Comparison of ENCODE assay signal across 18 cellular contexts in genomic region chr2:53448591-53448990, GRCh38.
DNase-seq lines count a peak whose midpoint lies in the region; ATAC-seq and TF ChIP-seq lines count a peak whose summit lies in the region.
"Had no signal": no experiment of that assay in that cellular context is flagged by ENCODE, and none has a peak within 500 bp of the region (broad histone marks: within the 10 kb centered on the region; RNA-seq: fewer than 3 reads in every experiment).

No MANE protein-coding gene starts in this region.

- H3K36me3 ChIP-seq in adipocyte (ENCODE audit: control insufficient read depth, insufficient read depth, low read length, severe bottlenecking) = no peaks in the 10 kb centered on the region
- H3K36me3 ChIP-seq: Peyer's patch, SJSA1 had no signal

- H3K9me3 ChIP-seq in adipocyte (ENCODE audit: control insufficient read depth, low read length) = no peaks in the 10 kb centered on the region
- H3K9me3 ChIP-seq: Peyer's patch, SJSA1 had no signal

- POLR2A ChIA-PET in HEK293T (lab: Yijun Ruan, JAX) = no interaction called here

- DNase-seq in GM04504 (ENCODE audit: low read depth) (peak; percentile 47), adipocyte (ENCODE audit: low read depth) (peak; percentile 72), fibroblast of pulmonary artery (ENCODE audit: low read depth) (peak; percentile 18), HT-29 (ENCODE audit: low spot score) (no peak), HEK293T (ENCODE audit: extremely low spot score) (no peak)
- DNase-seq in activated CD4-positive, alpha-beta T cell treated with anti-CD3 and anti-CD28 coated beads, Interleukin-2, amount 50 U/mL, for 1 hour = no peak
- DNase-seq: DND-41, GDM1, H7, Kasumi-1, NCI-H1105, NCI-H2081, NCI-H2171 treated with DMSO at 0.1 percent for 48 hours, NCI-H446 treated with DMSO at 0.1 percent for 48 hours, Peyer's patch had no signal

- CTCF ChIA-PET in HEK293T (lab: Yijun Ruan, JAX) = no interaction called here

- H3K4me1 ChIP-seq in adipocyte (ENCODE audit: control insufficient read depth, insufficient read depth, low read length) = peaks cover 8% of the 10 kb centered on the region
- H3K4me1 ChIP-seq: Peyer's patch, SJSA1 had no signal

- peaks cover 2% of the 10 kb centered on the region for H3K27me3 ChIP-seq in adipocyte (replicated peaks; ENCODE audit: control insufficient read depth, insufficient read depth, low read length)
- H3K27me3 ChIP-seq: Peyer's patch had no signal

- H3K4me3 ChIP-seq in adipocyte (ENCODE audit: low read length) = no peak overlapping the region
- H3K4me3 ChIP-seq in fibroblast of pulmonary artery (replicated peaks; ENCODE audit: low read depth, low read length) = no peak overlapping the region
- H3K4me3 ChIP-seq: GM12878, Peyer's patch, SJSA1 had no signal

- no peak for TF ChIP-seq CTCF in fibroblast of pulmonary artery (IDR thresholded peaks at IDR 0.05; ENCODE audit: low read length, missing control alignments)

- no peak for ATAC-seq in HG03457 (IDR thresholded peaks at IDR 0.05; ENCODE audit: unreplicated experiment)
- ATAC-seq: GM12878 had no signal

- no peak overlapping the region for H3K9ac ChIP-seq in adipocyte (ENCODE audit: low read length)

TF ChIP-seq in HEK293T, 16 proteins besides CTCF, POLR2A, EP300 and RAD21:
- TF ChIP-seq TARDBP (IDR thresholded peaks at IDR 0.05) = no peak
- TF ChIP-seq NFRKB (IDR thresholded peaks at IDR 0.05) = no peak
- no peak for TF ChIP-seq BHLHE40 (IDR thresholded peaks at IDR 0.05; ENCODE audit: borderline replicate concordance)
- TF ChIP-seq HDGF (IDR thresholded peaks at IDR 0.05; ENCODE audit: borderline replicate concordance) = no peak
- TF ChIP-seq LEF1 (IDR thresholded peaks at IDR 0.05; ENCODE audit: borderline replicate concordance) = no peak
- no peak for TF ChIP-seq FOXM1 (IDR thresholded peaks at IDR 0.05; ENCODE audit: borderline replicate concordance)
- no peak for TF ChIP-seq ARNT (IDR thresholded peaks at IDR 0.05)
- TF ChIP-seq FOXK2 (IDR thresholded peaks at IDR 0.05) = no peak
- TF ChIP-seq ZNF384 (IDR thresholded peaks at IDR 0.05) = no peak
- no peak for TF ChIP-seq L3MBTL2 (conservative IDR thresholded peaks at IDR 0.05)
- no peak for TF ChIP-seq PKNOX1 (IDR thresholded peaks at IDR 0.05)
- no peak for TF ChIP-seq FOXA1 (IDR thresholded peaks at IDR 0.05)
- no peak for TF ChIP-seq CTBP1 (IDR thresholded peaks at IDR 0.05; ENCODE audit: borderline replicate concordance)

Comparison
In these comparisons a context has a peak if more than half of its experiments do, and no peak if none do; other contexts are left out.
1. DNase-seq: peak in GM04504 (single experiment), adipocyte (single experiment) and fibroblast of pulmonary artery (single experiment); none in HT-29 (single experiment), HEK293T (single experiment) and activated CD4-positive, alpha-beta T cell treated with anti-CD3 and anti-CD28 coated beads, Interleukin-2, amount 50 U/mL, for 1 hour (single experiment).